In the genomic region with DNA sequence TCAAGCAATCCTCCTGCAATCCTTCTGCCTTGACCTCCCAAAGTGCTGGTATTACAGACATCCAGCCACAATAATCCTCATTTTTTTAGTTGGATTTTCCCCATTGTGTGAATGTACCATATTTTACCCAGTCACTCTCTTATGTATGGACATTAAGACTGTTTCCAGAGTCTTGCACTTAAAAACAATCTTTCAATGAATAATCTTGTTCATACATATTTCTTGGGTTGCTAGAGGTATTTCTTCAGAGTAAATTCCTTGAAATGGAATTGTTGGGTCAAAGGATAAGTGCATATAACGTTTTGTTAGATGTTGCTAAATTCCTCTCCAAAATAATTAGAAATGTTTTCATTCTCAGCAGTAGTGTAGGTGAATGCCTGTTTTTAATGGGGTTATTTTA, we compare ENCODE assay signal across 27 cellular contexts.
"Had no signal": no experiment of that assay in that cellular context is flagged by ENCODE, and none has a peak within 500 bp of the region (broad histone marks: within the 10 kb centered on the region; RNA-seq: fewer than 3 reads in every experiment).

No MANE protein-coding gene starts in this region.

- H3K4me1 Mint-ChIP-seq: activated CD4-positive, alpha-beta T cell treated with anti-CD3 and anti-CD28 coated beads for 36 hours; stimulated activated memory B cell treated with anti-CD40 and anti-IgM and Interleukin-4, amounts not matched to agents 10 μg/mL and 1 μg/mL and 100 μg/mL, for 72 hours had no signal

- H3K27me3 Mint-ChIP-seq: activated B cell treated with CpG ODN at 0.5 μM for 24 hours; activated CD4-positive, alpha-beta T cell treated with anti-CD3 and anti-CD28 coated beads for 36 hours; activated naive CD8-positive, alpha-beta T cell treated with anti-CD3 and anti-CD28 coated beads, Interleukin-2, amount 10 ng/mL, durations not matched to agents 7 days and 5 days; naive B cell; stimulated activated memory B cell treated with anti-CD40 and anti-IgM and Interleukin-4, amounts not matched to agents 10 μg/mL and 1 μg/mL and 100 μg/mL, for 72 hours had no signal

- H3K4me1 ChIP-seq: body of pancreas, heart left ventricle, lower lobe of right lung, suprapubic skin, transverse colon, uterus had no signal

- H3K4me3 Mint-ChIP-seq: activated B cell treated with CpG ODN at 0.5 μM for 24 hours; activated CD4-positive, alpha-beta T cell treated with anti-CD3 and anti-CD28 coated beads for 36 hours; activated naive CD4-positive, alpha-beta T cell treated with anti-CD3 and anti-CD28 coated beads for 36 hours; activated T-cell treated with anti-CD3 and anti-CD28 coated beads, Interleukin-2, amount 50 U/mL, for 72 hours; stimulated activated memory B cell treated with anti-CD40 and anti-IgM and Interleukin-4, amounts not matched to agents 10 μg/mL and 1 μg/mL and 100 μg/mL, for 72 hours had no signal

- DNase-seq: activated B cell treated with CpG ODN at 0.5 μM for 24 hours; activated CD4-positive, alpha-beta T cell treated with anti-CD3 and anti-CD28 coated beads for 36 hours; activated CD4-positive, alpha-beta T cell treated with anti-CD3 and anti-CD28 coated beads, Interleukin-2, amount 50 U/mL, for 48 hours; activated effector memory CD4-positive, alpha-beta T cell treated with Interleukin-2 at 50 U/mL for 16 hours; activated naive CD4-positive, alpha-beta T cell treated with anti-CD3 and anti-CD28 coated beads for 36 hours; activated naive CD8-positive, alpha-beta T cell treated with anti-CD3 and anti-CD28 coated beads, Interleukin-2, amount 10 ng/mL, durations not matched to agents 7 days and 5 days; activated T-cell treated with anti-CD3 and anti-CD28 coated beads, Interleukin-2, amount 50 U/mL, for 72 hours; anterior cingulate cortex; body of pancreas; effector CD8-positive, alpha-beta T cell; heart left ventricle; islet precursor cell; left cardiac atrium; lower lobe of right lung; mesendoderm; naive B cell; occipital lobe; posterior cingulate gyrus; stimulated activated CD4-positive, alpha-beta T cell treated with anti-CD3 and anti-CD28 coated beads, Interleukin-15, amount 100 ng/mL, for 24 hours; stomach; T1000; transverse colon; uterus had no signal

- H3K27me3 ChIP-seq: body of pancreas, heart left ventricle, stomach, suprapubic skin, transverse colon, uterus had no signal

- H3K9me3 ChIP-seq: body of pancreas, heart left ventricle, lower lobe of right lung, stomach, suprapubic skin, transverse colon, uterus had no signal

- H3K36me3 ChIP-seq: heart left ventricle, lower lobe of right lung, stomach, suprapubic skin, transverse colon, uterus had no signal

- ATAC-seq: activated CD4-positive, alpha-beta T cell treated with anti-CD3 and anti-CD28 coated beads for 36 hours; activated T-cell treated with anti-CD3 and anti-CD28 coated beads, Interleukin-2, amount 50 U/mL, for 72 hours; body of pancreas; heart left ventricle; left cardiac atrium; lower lobe of right lung; sciatic nerve; stimulated activated memory B cell treated with anti-CD40 and anti-IgM and Interleukin-4, amounts not matched to agents 10 μg/mL and 1 μg/mL and 100 μg/mL, for 72 hours had no signal

- H3K27ac Mint-ChIP-seq: activated B cell treated with CpG ODN at 0.5 μM for 24 hours; activated CD4-positive, alpha-beta T cell treated with anti-CD3 and anti-CD28 coated beads for 36 hours; activated naive CD4-positive, alpha-beta T cell treated with anti-CD3 and anti-CD28 coated beads for 36 hours; activated T-cell treated with anti-CD3 and anti-CD28 coated beads, Interleukin-2, amount 50 U/mL, for 72 hours; stimulated activated memory B cell treated with anti-CD40 and anti-IgM and Interleukin-4, amounts not matched to agents 10 μg/mL and 1 μg/mL and 100 μg/mL, for 72 hours had no signal

- H3K4me3 ChIP-seq: body of pancreas, heart left ventricle, lower lobe of right lung, smooth muscle cell, stomach, suprapubic skin, transverse colon, uterus had no signal

- H3K9me3 Mint-ChIP-seq: activated B cell treated with CpG ODN at 0.5 μM for 24 hours; activated naive CD4-positive, alpha-beta T cell treated with anti-CD3 and anti-CD28 coated beads for 36 hours; activated T-cell treated with anti-CD3 and anti-CD28 coated beads, Interleukin-2, amount 50 U/mL, for 72 hours; naive B cell; stimulated activated memory B cell treated with anti-CD40 and anti-IgM and Interleukin-4, amounts not matched to agents 10 μg/mL and 1 μg/mL and 100 μg/mL, for 72 hours had no signal
